In genomic region chr11:113305440-113306336, GRCh38 we compare ENCODE assay signal across 8 cellular contexts. TPM values are rescaled to one million over a fixed set of nuclear protein-coding genes. Genes with fewer than 3 reads are reported as not detected.
DNase-seq lines count a peak whose midpoint lies in the region; ATAC-seq and TF ChIP-seq lines count a peak whose summit lies in the region.

No MANE protein-coding gene starts in this region.

- ATAC-seq in GM21367 (IDR thresholded peaks at IDR 0.05; ENCODE audit: unreplicated experiment) (peak; percentile 74), HG03039 (IDR thresholded peaks at IDR 0.05; ENCODE audit: unreplicated experiment) (no peak)
- peak; percentile 89 for ATAC-seq in activated naive CD8-positive, alpha-beta T cell treated with anti-CD3 and anti-CD28 coated beads, Interleukin-2, amount 50 U/mL, for 24 hours

- CTCF ChIA-PET in Caco-2 (lab: Charles Lee): interaction anchor here (0.7 to 1.4 kb wide), 5 partner anchors 22 to 491 kb away, joined by 3 to 9 read pairs (median 5); no protein-coding TSS in a partner anchor

- BruUV-seq in Caco-2 (replicated peaks; lab: Mats Ljungman, UMichigan): no TSS peak

- H3K27me3 ChIP-seq in Caco-2 (replicated peaks; ENCODE audit: control insufficient read depth, insufficient read depth, low read length): no peaks in the 10 kb centered on the region; the same call in 1 of the 2 replicates
- H3K27me3 ChIP-seq in right atrium auricular region: no peaks in the 10 kb centered on the region

- no peaks in the 10 kb centered on the region for H3K27me3 Mint-ChIP-seq in Caco-2 (ENCODE audit: insufficient read depth, unreplicated experiment)
- peaks cover 11% of the 10 kb centered on the region for H3K27me3 Mint-ChIP-seq in activated naive CD8-positive, alpha-beta T cell treated with anti-CD3 and anti-CD28 coated beads, Interleukin-2, amount 50 U/mL, for 24 hours

- H3K36me3 Mint-ChIP-seq in Caco-2 (ENCODE audit: insufficient read depth, unreplicated experiment): no peaks in the 10 kb centered on the region
- H3K36me3 Mint-ChIP-seq in activated naive CD8-positive, alpha-beta T cell treated with anti-CD3 and anti-CD28 coated beads, Interleukin-2, amount 50 U/mL, for 24 hours (ENCODE audit: low read depth): no peaks in the 10 kb centered on the region

- TF ChIP-seq CTCF in Caco-2 (IDR thresholded peaks at IDR 0.05; ENCODE audit: insufficient read depth in 1 of 2, low read depth in 1 of 2, low read length in 1 of 2, severe bottlenecking in 1 of 2, unreplicated experiment in 1 of 2): peak; percentile 99
- TF ChIP-seq CTCF in right atrium auricular region (IDR thresholded peaks at IDR 0.05): peak; percentile 76 to 93
- peak; percentile 98 for TF ChIP-seq CTCF in retinal pigment epithelial cell (conservative IDR thresholded peaks at IDR 0.05; ENCODE audit: low read depth, low read length)

- H3K4me1 ChIP-seq in Caco-2: no peaks in the 10 kb centered on the region
- no peaks in the 10 kb centered on the region for H3K4me1 ChIP-seq in right atrium auricular region

- peak; percentile 81 to 88 for DNase-seq in Caco-2
- DNase-seq in LoVo (ENCODE audit: low spot score): peak; percentile 67
- DNase-seq in SKM-1 treated with dmso at 0.1 percent for 144 hours (lab: John Stamatoyannopoulos, UW; ENCODE audit: unreplicated experiment): peak; percentile 38
- peak; percentile 70 for DNase-seq in activated naive CD8-positive, alpha-beta T cell treated with anti-CD3 and anti-CD28 coated beads, Interleukin-2, amount 50 U/mL, for 24 hours
- DNase-seq in right atrium auricular region (ENCODE audit: low spot score): peak; percentile 69
- peak; percentile 17 for DNase-seq in retinal pigment epithelial cell (ENCODE audit: low read depth)

- POLR2A ChIA-PET in Caco-2 (lab: Charles Lee): no interaction called here

- no peak overlapping the region for H3K4me3 Mint-ChIP-seq in Caco-2 (ENCODE audit: unreplicated experiment)
- no peak overlapping the region for H3K4me3 Mint-ChIP-seq in activated naive CD8-positive, alpha-beta T cell treated with anti-CD3 and anti-CD28 coated beads, Interleukin-2, amount 50 U/mL, for 24 hours

- H3K36me3 ChIP-seq in Caco-2 (ENCODE audit: control insufficient read depth, insufficient read depth, low read length) (no peaks in the 10 kb centered on the region), right atrium auricular region (no peaks in the 10 kb centered on the region)

- H3K9me3 ChIP-seq in Caco-2 (no peaks in the 10 kb centered on the region), right atrium auricular region (no peaks in the 10 kb centered on the region)

- no peak overlapping the region for H3K27ac ChIP-seq in right atrium auricular region

- H3K4me3 ChIP-seq in Caco-2 (ENCODE audit: low read depth, low read length): no peak overlapping the region
- no peak overlapping the region for H3K4me3 ChIP-seq in right atrium auricular region
- H3K4me3 ChIP-seq in retinal pigment epithelial cell (ENCODE audit: low read length): no peak overlapping the region

- intact Hi-C loops in Caco-2 (cut with micrococcal nuclease; ENCODE audit: unreplicated experiment): loop anchor here (1.0 to 5.0 kb wide), 4 partner anchors 172 to 491 kb away; partner anchors contain the start of gene DRD2

- H3K4me1 Mint-ChIP-seq in Caco-2 (ENCODE audit: low read depth, unreplicated experiment): no peaks in the 10 kb centered on the region
- H3K4me1 Mint-ChIP-seq in activated naive CD8-positive, alpha-beta T cell treated with anti-CD3 and anti-CD28 coated beads, Interleukin-2, amount 50 U/mL, for 24 hours: no peaks in the 10 kb centered on the region

- H3K27ac Mint-ChIP-seq in Caco-2 (ENCODE audit: unreplicated experiment): no peak overlapping the region
- no peak overlapping the region for H3K27ac Mint-ChIP-seq in activated naive CD8-positive, alpha-beta T cell treated with anti-CD3 and anti-CD28 coated beads, Interleukin-2, amount 50 U/mL, for 24 hours

- H3K9me3 Mint-ChIP-seq in Caco-2 (ENCODE audit: unreplicated experiment): no peaks in the 10 kb centered on the region
- H3K9me3 Mint-ChIP-seq in activated naive CD8-positive, alpha-beta T cell treated with anti-CD3 and anti-CD28 coated beads, Interleukin-2, amount 50 U/mL, for 24 hours: no peaks in the 10 kb centered on the region

RNA-seq across cellular contexts. Expression of gene TTC12, which starts 8.7 kb away (rescaled TPM):
- total RNA-seq in Caco-2 (2022): 19.4 and 20.8 TPM in 2 replicates
- 1 to 10 TPM; 4.6 to 6.3 TPM for total RNA-seq in right atrium auricular region

Comparison
In these comparisons a context has a peak if more than half of its experiments do, and no peak if none do; other contexts are left out.
1. DNase-seq: peak in every context shown above with its lines; median percentile 84 in Caco-2; 70 in activated naive CD8-positive, alpha-beta T cell treated with anti-CD3 and anti-CD28 coated beads, Interleukin-2, amount 50 U/mL, for 24 hours; 69 in right atrium auricular region; 67 in LoVo; 38 in SKM-1 treated with dmso at 0.1 percent for 144 hours; 17 in retinal pigment epithelial cell.